In genomic region chr2:53784431-53784830, GRCh38 we compare ENCODE assay signal across 13 cellular contexts. TPM values are rescaled to one million over a fixed set of nuclear protein-coding genes. Genes with fewer than 3 reads are reported as not detected.
A peak's percentile ranks its signal among the peaks of the same experiment; 100 is the strongest.
DNase-seq lines count a peak whose midpoint lies in the region; ATAC-seq and TF ChIP-seq lines count a peak whose summit lies in the region.
"Had no signal": no experiment of that assay in that cellular context is flagged by ENCODE, and none has a peak within 500 bp of the region (broad histone marks: within the 10 kb centered on the region; RNA-seq: fewer than 3 reads in every experiment).

No MANE protein-coding gene starts in this region.

- H3K9me3 Mint-ChIP-seq in activated T-helper 17 cell treated with anti-CD3 and anti-CD28 coated beads, Interleukin-2, amount 50 U/mL, for 72 hours = no peaks in the 10 kb centered on the region

- POLR2A ChIA-PET in AG04450 (lab: Yijun Ruan, JAX) = interaction anchor here (0.6 kb wide), 1 partner anchor 1923 kb away, joined by 3 read pairs; no protein-coding TSS in a partner anchor

- CTCF ChIA-PET in AG04450 (lab: Charles Lee) = no interaction called here

- H3K4me3 ChIP-seq in AG04450 (ENCODE audit: low read depth, low read length) (peak overlapping the region; percentile 0; the same call in 1 of the 2 replicates), GM06990 (replicated peaks; ENCODE audit: low read depth, low read length) (peak overlapping the region; percentile 86)
- H3K4me3 ChIP-seq: esophagus squamous epithelium had no signal

- ATAC-seq in activated T-helper 17 cell treated with anti-CD3 and anti-CD28 coated beads, Interleukin-2, amount 50 U/mL, for 72 hours (replicated peaks) = no peak
- ATAC-seq in GM21619 (IDR thresholded peaks at IDR 0.05; ENCODE audit: unreplicated experiment) (no peak), GM18861 (IDR thresholded peaks at IDR 0.05; ENCODE audit: unreplicated experiment) (no peak)
- ATAC-seq: left ventricle myocardium superior had no signal

- H3K27ac ChIP-seq in AG04450 (ENCODE audit: low read depth, low read length) = no peak overlapping the region
- H3K27ac ChIP-seq: ascending aorta, esophagus squamous epithelium, VCaP had no signal

- peaks cover 3% of the 10 kb centered on the region; the same call in 1 of the 2 replicates for H3K9me3 ChIP-seq in AG04450 (ENCODE audit: control insufficient read depth, insufficient read depth, low read length)
- H3K9me3 ChIP-seq: ascending aorta, esophagus squamous epithelium had no signal

- H3K27me3 ChIP-seq in AG04450 (ENCODE audit: control insufficient read depth, insufficient read depth, low read length) = no peaks in the 10 kb centered on the region
- no peaks in the 10 kb centered on the region for H3K27me3 ChIP-seq in GM06990 (replicated peaks; ENCODE audit: control insufficient read depth, insufficient read depth, low read length)
- H3K27me3 ChIP-seq: ascending aorta, esophagus squamous epithelium had no signal

- peak overlapping the region; percentile 93 for H3K4me3 Mint-ChIP-seq in activated T-helper 17 cell treated with anti-CD3 and anti-CD28 coated beads, Interleukin-2, amount 50 U/mL, for 72 hours

- no peaks in the 10 kb centered on the region for H3K27me3 Mint-ChIP-seq in activated T-helper 17 cell treated with anti-CD3 and anti-CD28 coated beads, Interleukin-2, amount 50 U/mL, for 72 hours

- H3K36me3 Mint-ChIP-seq in activated T-helper 17 cell treated with anti-CD3 and anti-CD28 coated beads, Interleukin-2, amount 50 U/mL, for 72 hours (ENCODE audit: low read depth) = peaks cover 50% of the 10 kb centered on the region

- H3K27ac Mint-ChIP-seq in activated T-helper 17 cell treated with anti-CD3 and anti-CD28 coated beads, Interleukin-2, amount 50 U/mL, for 72 hours = peak overlapping the region; percentile 92

- TF ChIP-seq CTCF in AG04450 (IDR thresholded peaks at IDR 0.05; ENCODE audit: low read depth, low read length) (no peak), GM06990 (IDR thresholded peaks at IDR 0.05; ENCODE audit: insufficient read depth, low read length, poor library complexity, severe bottlenecking) (no peak)

- peaks cover 9% of the 10 kb centered on the region for H3K4me1 Mint-ChIP-seq in activated T-helper 17 cell treated with anti-CD3 and anti-CD28 coated beads, Interleukin-2, amount 50 U/mL, for 72 hours

- DNase-seq in AG04450 (ENCODE audit: low read depth, low spot score) (no peak), GM06990 (ENCODE audit: extremely low read depth, insufficient read length) (no peak), kidney tubule cell (ENCODE audit: low spot score) (peak; percentile 54), NCI-H1436 treated with DMSO at 0.1 percent for 48 hours (lab: John Stamatoyannopoulos, UW) (no peak)
- no peak for DNase-seq in stimulated activated CD8-positive, alpha-beta memory T cell treated with anti-CD3 and anti-CD28 coated beads, Interleukin-4, amount 100 ng/mL, for 48 hours
- DNase-seq: esophagus squamous epithelium, left ventricle myocardium superior, NCI-H1105 had no signal

- H3K36me3 ChIP-seq in GM06990 (ENCODE audit: control insufficient read depth, insufficient read depth, low read length) = peaks cover 6% of the 10 kb centered on the region; the same call in 1 of the 2 replicates
- H3K36me3 ChIP-seq: ascending aorta had no signal

RNA-seq across cellular contexts. Expression of gene ASB3, which starts 2.3 kb away (rescaled TPM):
- polyA plus RNA-seq in AG04450 (2011; rRNA removed) = 29.1 and 38.0 TPM in 2 replicates
- 32.1 and 49.5 TPM in 2 replicates for polyA minus RNA-seq in AG04450 (2011; rRNA and poly(A)+ RNA removed)
- 10 to 100 TPM; 27.6 to 28.8 TPM for total RNA-seq in activated T-helper 17 cell treated with anti-CD3 and anti-CD28 coated beads, Interleukin-2, amount 50 U/mL, for 72 hours

RNA-seq across cellular contexts. Expression of gene ERLEC1, which starts 2.4 kb away (rescaled TPM):
- polyA plus RNA-seq in AG04450 (2011; rRNA removed) = 73.5 and 102 TPM in 2 replicates
- 16.0 and 31.8 TPM in 2 replicates for polyA minus RNA-seq in AG04450 (2011; rRNA and poly(A)+ RNA removed)
- 10 to 100 TPM; 14.6 to 23.5 TPM for total RNA-seq in activated T-helper 17 cell treated with anti-CD3 and anti-CD28 coated beads, Interleukin-2, amount 50 U/mL, for 72 hours

RNA-seq across cellular contexts. Expression of gene CHAC2, which starts 16.8 kb away (rescaled TPM):
- polyA plus RNA-seq in AG04450 (2011; rRNA removed) = 2.4 and 3.6 TPM in 2 replicates
- polyA minus RNA-seq in AG04450 (2011; rRNA and poly(A)+ RNA removed) = 0.61 and 1.4 TPM in 2 replicates
- total RNA-seq in activated T-helper 17 cell treated with anti-CD3 and anti-CD28 coated beads, Interleukin-2, amount 50 U/mL, for 72 hours = 10 to 100 TPM in 1 of 2 donors, 1 to 10 TPM in 1; 3.3 to 17.7 TPM
- total RNA-seq: ascending aorta had no signal
